8 cellular contexts compared by ENCODE assay signal in the genomic region with DNA sequence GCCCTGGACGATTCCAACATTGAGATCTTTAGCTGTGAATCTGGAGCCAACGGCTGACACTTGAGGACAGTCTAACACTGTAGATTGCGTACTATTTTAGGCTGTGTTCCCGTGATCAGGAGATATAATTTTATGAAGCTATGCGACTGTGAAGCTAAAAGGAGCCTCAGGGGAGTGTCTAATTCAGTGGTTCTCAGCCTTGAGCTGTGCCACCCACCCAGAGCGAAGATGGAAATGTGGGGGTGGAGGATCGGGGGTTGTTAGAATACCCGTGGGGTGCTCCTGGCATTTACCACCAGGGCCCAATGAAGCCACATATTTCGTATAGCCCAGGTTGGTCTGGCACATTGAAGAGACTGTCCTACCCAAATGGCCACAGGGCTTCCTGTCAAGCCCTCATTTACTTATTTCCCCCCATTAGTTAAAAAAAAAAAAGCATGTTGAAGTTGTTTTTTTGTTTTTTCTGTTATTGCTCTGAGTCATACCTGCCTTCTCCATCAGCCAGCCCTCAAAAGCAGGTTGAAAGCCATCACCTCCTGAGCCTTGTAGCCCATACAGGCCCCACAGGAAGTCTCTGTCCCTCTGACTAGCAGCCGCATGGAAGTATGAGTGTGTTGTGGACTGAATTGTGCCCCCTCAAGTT.
A peak's percentile ranks its signal among the peaks of the same experiment; 100 is the strongest.
DNase-seq lines count a peak whose midpoint lies in the region; ATAC-seq and TF ChIP-seq lines count a peak whose summit lies in the region.

No MANE protein-coding gene starts in this region.

- no peaks in the 10 kb centered on the region for H3K27me3 ChIP-seq in uterus

- no peak overlapping the region for H3K27ac Mint-ChIP-seq in nephron progenitor cell

- TF ChIP-seq POLR2A in uterus (IDR thresholded peaks at IDR 0.05) = no peak

- H3K9me3 Mint-ChIP-seq in nephron progenitor cell = peaks cover 3% of the 10 kb centered on the region

- no peak overlapping the region for H3K4me3 Mint-ChIP-seq in nephron progenitor cell

- no peak overlapping the region for H3K27ac ChIP-seq in uterus

- ATAC-seq in GM19438 (IDR thresholded peaks at IDR 0.05; ENCODE audit: low read depth, unreplicated experiment) (peak; percentile 44), HG03135 (IDR thresholded peaks at IDR 0.05; ENCODE audit: unreplicated experiment) (peak; percentile 54)

- no peaks in the 10 kb centered on the region for H3K36me3 ChIP-seq in uterus

- H3K4me1 ChIP-seq in uterus = no peaks in the 10 kb centered on the region

- no peak overlapping the region for H3K4me3 ChIP-seq in uterus

- DNase-seq in activated naive CD8-positive, alpha-beta T cell treated with anti-CD3 and anti-CD28 coated beads, Interleukin-2, amount 50 U/mL, for 16 hours (ENCODE audit: low read depth, low spot score) = peak; percentile 8
- DNase-seq in stimulated activated CD4-positive, alpha-beta T cell treated with anti-CD3 and anti-CD28 coated beads, Interleukin-4, amount 100 ng/mL, for 1 hour = peak; percentile 22
- DNase-seq in AG20443 (ENCODE audit: low spot score) (no peak), nephron progenitor cell (no peak), uterus (no peak), RPMI8226 (no peak)

- peaks cover 13% of the 10 kb centered on the region for H3K36me3 Mint-ChIP-seq in nephron progenitor cell (ENCODE audit: low read depth)

- TF ChIP-seq CTCF in nephron progenitor cell (IDR thresholded peaks at IDR 0.05) = no peak
- TF ChIP-seq CTCF in uterus (IDR thresholded peaks at IDR 0.05) = no peak

- intact Hi-C loops in uterus (cut with DNase I; ENCODE audit: low total_unique reads) = no loop called here

- no peaks in the 10 kb centered on the region for H3K27me3 Mint-ChIP-seq in nephron progenitor cell (ENCODE audit: low read depth, poor library complexity)

- peaks cover 55% of the 10 kb centered on the region for H3K4me1 Mint-ChIP-seq in nephron progenitor cell

- H3K9me3 ChIP-seq in uterus = no peaks in the 10 kb centered on the region

Comparison
In these comparisons a context has a peak if more than half of its experiments do, and no peak if none do; other contexts are left out.
1. DNase-seq: peak in activated naive CD8-positive, alpha-beta T cell treated with anti-CD3 and anti-CD28 coated beads, Interleukin-2, amount 50 U/mL, for 16 hours (single experiment) and stimulated activated CD4-positive, alpha-beta T cell treated with anti-CD3 and anti-CD28 coated beads, Interleukin-4, amount 100 ng/mL, for 1 hour (single experiment); none in AG20443 (single experiment), nephron progenitor cell (single experiment), uterus (0 of 2) and RPMI8226 (single experiment).